Comparison of ENCODE assay signal across 22 cellular contexts in genomic region chr11:76115555-76115954, GRCh38.
"Had no signal": no experiment of that assay in that cellular context is flagged by ENCODE, and none has a peak within 500 bp of the region (broad histone marks: within the 10 kb centered on the region; RNA-seq: fewer than 3 reads in every experiment).

No MANE protein-coding gene starts in this region.

- ATAC-seq: activated CD8-positive, alpha-beta memory T cell treated with anti-CD3 and anti-CD28 coated beads, Interleukin-2, amount 10 ng/mL, durations not matched to agents 7 days and 5 days; T-cell had no signal

- H2AFZ ChIP-seq: PC-9 had no signal

- H3K4me2 ChIP-seq: PC-9 had no signal

- H3K27me3 Mint-ChIP-seq: activated CD8-positive, alpha-beta memory T cell treated with anti-CD3 and anti-CD28 coated beads, Interleukin-2, amount 10 ng/mL, durations not matched to agents 7 days and 5 days; activated naive CD8-positive, alpha-beta T cell; activated T-cell treated with anti-CD3 and anti-CD28 coated beads, Interleukin-2, amount 50 U/mL, for 24 hours; brain; T-cell had no signal

- DNase-seq: activated CD4-positive, alpha-beta T cell treated with anti-CD3 and anti-CD28 coated beads for 48 hours; activated CD4-positive, alpha-beta T cell treated with anti-CD3 and anti-CD28 coated beads, Interleukin-2, amount 50 U/mL, for 4 hours; activated CD4-positive, CD25-positive, alpha-beta regulatory T cell treated with anti-CD3 and anti-CD28 coated beads, Interleukin-2, amount 50 U/mL, for 72 hours; activated CD8-positive, alpha-beta memory T cell treated with anti-CD3 and anti-CD28 coated beads, Interleukin-2, amount 10 ng/mL, durations not matched to agents 7 days and 5 days; activated effector memory CD4-positive, alpha-beta T cell treated with anti-CD3 and anti-CD28 coated beads, Interleukin-2, amount 50 U/mL, for 16 hours; activated naive CD4-positive, alpha-beta T cell treated with Interleukin-2 at 50 U/mL for 16 hours; activated T-cell treated with anti-CD3 and anti-CD28 coated beads, Interleukin-2, amount 50 U/mL, for 24 hours; amygdala; MM.1S; NCI-H1105; NCI-H1436; NCI-H1694 treated with DMSO at 0.1 percent for 48 hours; NCI-H2029 treated with DMSO at 0.1 percent for 48 hours; NCI-H524; SHP77 treated with DMSO at 0.1 percent for 48 hours; T-cell; T-helper 2 cell; T1000 had no signal

- H3K9me3 Mint-ChIP-seq: activated T-cell treated with anti-CD3 and anti-CD28 coated beads, Interleukin-2, amount 50 U/mL, for 24 hours; activated T-helper 1 cell treated with anti-CD3 and anti-CD28 coated beads, Interleukin-12 subunit alpha, Interleukin-12 subunit beta, Interleukin-2, Interleukin-4 antibody, amounts not matched to agents 30 ng/mL and 10 ng/mL and 1 ng/mL, durations not matched to agents 14 hours and 24 hours and 36 hours; T-cell had no signal

- H3K4me3 ChIP-seq: PC-9 had no signal

- H3K4me3 Mint-ChIP-seq: activated CD8-positive, alpha-beta memory T cell treated with anti-CD3 and anti-CD28 coated beads, Interleukin-2, amount 10 ng/mL, durations not matched to agents 7 days and 5 days; activated naive CD8-positive, alpha-beta T cell; activated T-cell treated with anti-CD3 and anti-CD28 coated beads, Interleukin-2, amount 50 U/mL, for 24 hours; activated T-helper 1 cell treated with anti-CD3 and anti-CD28 coated beads, Interleukin-12 subunit alpha, Interleukin-12 subunit beta, Interleukin-2, Interleukin-4 antibody, amounts not matched to agents 30 ng/mL and 10 ng/mL and 1 ng/mL, durations not matched to agents 14 hours and 24 hours and 36 hours; brain; T-cell had no signal

- H3K4me1 Mint-ChIP-seq: activated CD8-positive, alpha-beta memory T cell treated with anti-CD3 and anti-CD28 coated beads, Interleukin-2, amount 10 ng/mL, durations not matched to agents 7 days and 5 days had no signal

- H3K27ac ChIP-seq: PC-9 had no signal

- H3K27ac Mint-ChIP-seq: activated CD8-positive, alpha-beta memory T cell treated with anti-CD3 and anti-CD28 coated beads, Interleukin-2, amount 10 ng/mL, durations not matched to agents 7 days and 5 days; activated naive CD8-positive, alpha-beta T cell; activated T-cell treated with anti-CD3 and anti-CD28 coated beads, Interleukin-2, amount 50 U/mL, for 24 hours; activated T-helper 1 cell treated with anti-CD3 and anti-CD28 coated beads, Interleukin-12 subunit alpha, Interleukin-12 subunit beta, Interleukin-2, Interleukin-4 antibody, amounts not matched to agents 30 ng/mL and 10 ng/mL and 1 ng/mL, durations not matched to agents 14 hours and 24 hours and 36 hours; T-cell had no signal
